Comparison of ENCODE assay signal across 28 cellular contexts in the genomic region with DNA sequence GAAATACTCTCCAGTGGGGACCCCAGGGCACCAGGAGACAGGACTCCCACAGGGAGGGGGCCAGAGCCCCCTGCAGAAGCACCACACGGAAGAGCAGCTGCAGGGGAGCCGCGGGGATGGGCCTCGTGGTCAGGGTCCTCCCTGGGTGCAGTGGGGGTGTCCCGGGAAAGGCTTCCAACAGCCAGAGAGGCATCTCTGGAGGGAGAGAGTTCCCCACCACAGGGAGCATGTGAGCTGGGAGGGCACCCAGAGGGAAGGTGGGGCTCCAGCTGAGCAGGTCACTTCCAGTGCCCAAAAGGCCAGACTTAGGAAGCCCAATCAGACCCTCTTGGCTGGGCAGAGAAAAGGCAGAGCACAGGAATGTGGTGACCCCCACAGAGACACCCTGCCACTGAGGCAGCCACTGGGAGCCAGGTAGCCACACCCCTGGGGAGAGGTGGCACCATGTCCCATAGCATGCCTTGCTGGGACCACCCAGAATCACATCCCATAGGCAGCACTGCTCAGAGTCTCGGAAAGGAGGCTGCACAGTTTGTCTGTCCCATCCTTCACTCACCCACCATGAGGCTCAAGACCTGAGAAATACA. TPM values are rescaled to one million over a fixed set of nuclear protein-coding genes. Genes with fewer than 3 reads are reported as not detected.
"Had no signal": no experiment of that assay in that cellular context is flagged by ENCODE, and none has a peak within 500 bp of the region (broad histone marks: within the 10 kb centered on the region; RNA-seq: fewer than 3 reads in every experiment).

No MANE protein-coding gene starts in this region.

- H3K27ac ChIP-seq: adrenal gland, SJSA1 had no signal

- H3K36me3 ChIP-seq: adrenal gland, SJSA1 had no signal

- H3K36me3 Mint-ChIP-seq: activated naive CD8-positive, alpha-beta T cell treated with anti-CD3 and anti-CD28 coated beads, Interleukin-2, amount 10 ng/mL, durations not matched to agents 7 days and 5 days; WTC11 had no signal

- ATAC-seq: activated CD8-positive, alpha-beta T cell treated with anti-CD3 and anti-CD28 coated beads, Interleukin-2, amount 10 ng/mL, durations not matched to agents 7 days and 5 days; Panc1; SK-N-SH treated with all-trans-retinoic acid at 6 μM for 48 hours; WTC11 had no signal

- H3K27me3 ChIP-seq: adrenal gland, SJSA1 had no signal

- H3K4me1 ChIP-seq: adrenal gland, SJSA1 had no signal

- DNase-seq: activated CD4-positive, alpha-beta T cell treated with anti-CD3 and anti-CD28 coated beads for 48 hours; activated CD4-positive, alpha-beta T cell treated with anti-CD3 and anti-CD28 coated beads, Interleukin-2, amount 50 U/mL, for 4 hours; activated CD4-positive, CD25-positive, alpha-beta regulatory T cell treated with anti-CD3 and anti-CD28 coated beads, Interleukin-2, amount 50 U/mL, for 72 hours; activated CD8-positive, alpha-beta memory T cell treated with anti-CD3 and anti-CD28 coated beads, Interleukin-2, amount 50 U/mL, for 48 hours; activated CD8-positive, alpha-beta T cell treated with anti-CD3 and anti-CD28 coated beads, Interleukin-2, amount 10 ng/mL, durations not matched to agents 7 days and 5 days; activated naive CD4-positive, alpha-beta T cell treated with anti-CD3 and anti-CD28 coated beads, Interleukin-2, amount 50 U/mL, for 16 hours; activated naive CD8-positive, alpha-beta T cell treated with anti-CD3 and anti-CD28 coated beads, Interleukin-2, amount 10 ng/mL, durations not matched to agents 7 days and 5 days; activated T-cell treated with anti-CD3 and anti-CD28 coated beads, Interleukin-2, amount 50 U/mL, for 1 hour; adrenal gland; anterior cingulate cortex; KG1; NCI-H1048; NCI-H1930; NCI-H2107; NCI-H345; NCI-H510A treated with DMSO at 0.1 percent for 48 hours; NK-92 treated with Interleukin-12 subunit alpha and Interleukin-12 subunit beta, amount 100 ng/mL, for 24 hours; OCI-M1; RPMI8226; SHP77; T-helper 9 cell had no signal

- H3K9me3 ChIP-seq: adrenal gland, SJSA1 had no signal

- H3K27ac Mint-ChIP-seq: activated CD8-positive, alpha-beta T cell treated with anti-CD3 and anti-CD28 coated beads, Interleukin-2, amount 10 ng/mL, durations not matched to agents 7 days and 5 days; activated naive CD8-positive, alpha-beta T cell treated with anti-CD3 and anti-CD28 coated beads, Interleukin-2, amount 10 ng/mL, durations not matched to agents 7 days and 5 days; T-helper 1 cell treated with Interleukin-12 subunit alpha and Interleukin-12 subunit beta and Interleukin-4 antibody, amounts not matched to agents 30 μg/mL and 1 μg/mL, for 36 hours; WTC11 had no signal

- H3K4me3 ChIP-seq: adrenal gland, SJSA1 had no signal

- H3K4me3 Mint-ChIP-seq: activated CD8-positive, alpha-beta T cell treated with anti-CD3 and anti-CD28 coated beads, Interleukin-2, amount 10 ng/mL, durations not matched to agents 7 days and 5 days; activated naive CD8-positive, alpha-beta T cell treated with anti-CD3 and anti-CD28 coated beads, Interleukin-2, amount 10 ng/mL, durations not matched to agents 7 days and 5 days; T-helper 1 cell treated with Interleukin-12 subunit alpha and Interleukin-12 subunit beta and Interleukin-4 antibody, amounts not matched to agents 30 μg/mL and 1 μg/mL, for 36 hours; WTC11 had no signal

- H3K9me3 Mint-ChIP-seq: activated naive CD8-positive, alpha-beta T cell treated with anti-CD3 and anti-CD28 coated beads, Interleukin-2, amount 10 ng/mL, durations not matched to agents 7 days and 5 days; T-helper 1 cell treated with Interleukin-12 subunit alpha and Interleukin-12 subunit beta and Interleukin-4 antibody, amounts not matched to agents 30 μg/mL and 1 μg/mL, for 36 hours; WTC11 had no signal

RNA-seq across cellular contexts. Expression of a gene that starts 49.9 kb away (rescaled TPM):
- total RNA-seq: activated CD8-positive, alpha-beta T cell treated with anti-CD3 and anti-CD28 coated beads, Interleukin-2, amount 10 ng/mL, durations not matched to agents 7 days and 5 days; activated naive CD8-positive, alpha-beta T cell treated with anti-CD3 and anti-CD28 coated beads, Interleukin-2, amount 10 ng/mL, durations not matched to agents 7 days and 5 days; LHCN-M2; M059J; SJSA1 had no signal
